In the genomic region with DNA sequence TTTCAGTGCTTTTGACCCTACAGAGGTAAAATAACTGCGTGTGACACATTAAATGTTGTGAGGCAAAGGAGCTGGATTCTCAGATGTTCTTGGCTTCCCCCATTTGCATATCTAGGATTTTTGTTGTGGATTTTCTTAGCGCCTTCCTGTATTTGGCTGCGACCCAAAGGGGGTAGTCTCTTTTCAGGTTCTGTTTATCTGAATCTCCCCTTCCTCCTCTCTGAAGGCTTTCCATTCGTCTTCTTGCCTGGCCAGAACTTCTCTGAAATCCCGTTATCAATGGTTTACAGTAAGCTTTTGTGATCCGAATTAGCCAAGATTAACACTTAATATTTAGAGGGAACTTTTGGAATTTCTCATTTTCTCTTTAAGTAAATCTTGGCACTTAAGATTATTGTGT, we compare ENCODE assay signal across 1 cellular context.
TF ChIP-seq lines count a peak whose summit lies in the region.

No MANE protein-coding gene starts in this region.

TF ChIP-seq in K562, 482 proteins besides CTCF, POLR2A, EP300 and RAD21 (continued from another document):
- no peak for TF ChIP-seq SIN3A (IDR thresholded peaks at IDR 0.05; ENCODE audit: borderline replicate concordance in 2 of 2, control insufficient read depth in 1 of 2, low read depth in 2 of 2, low read length in 2 of 2)
- no peak for TF ChIP-seq SMAD1 (IDR thresholded peaks at IDR 0.05; ENCODE audit: low read depth, low read length, partially characterized antibody)
- TF ChIP-seq ZNF76 (CRISPR knock-in tag; IDR thresholded peaks at IDR 0.05; ENCODE audit: borderline replicate concordance): no peak
- no peak for TF ChIP-seq ZNF644 (tag; IDR thresholded peaks at IDR 0.05; ENCODE audit: low read depth)
- peak; percentile 18; the same call in 1 of the 2 replicates for TF ChIP-seq TCF3 (CRISPR knock-in tag; IDR thresholded peaks at IDR 0.05)
- 0 out of 2 replicates have a peak, but pooled peaks have one; percentile 9 for TF ChIP-seq CTBP1 (IDR thresholded peaks at IDR 0.05; ENCODE audit: borderline replicate concordance)
- no peak for TF ChIP-seq POLR2B (IDR thresholded peaks at IDR 0.05; ENCODE audit: low read depth, partially characterized antibody)
- TF ChIP-seq, protein P1, sequence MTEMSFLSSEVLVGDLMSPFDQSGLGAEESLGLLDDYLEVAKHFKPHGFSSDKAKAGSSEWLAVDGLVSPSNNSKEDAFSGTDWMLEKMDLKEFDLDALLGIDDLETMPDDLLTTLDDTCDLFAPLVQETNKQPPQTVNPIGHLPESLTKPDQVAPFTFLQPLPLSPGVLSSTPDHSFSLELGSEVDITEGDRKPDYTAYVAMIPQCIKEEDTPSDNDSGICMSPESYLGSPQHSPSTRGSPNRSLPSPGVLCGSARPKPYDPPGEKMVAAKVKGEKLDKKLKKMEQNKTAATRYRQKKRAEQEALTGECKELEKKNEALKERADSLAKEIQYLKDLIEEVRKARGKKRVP (CRISPR knock-in tag; IDR thresholded peaks at IDR 0.05): no peak
- TF ChIP-seq SP1 (CRISPR knock-in tag; IDR thresholded peaks at IDR 0.05): no peak
- TF ChIP-seq, protein P2, sequence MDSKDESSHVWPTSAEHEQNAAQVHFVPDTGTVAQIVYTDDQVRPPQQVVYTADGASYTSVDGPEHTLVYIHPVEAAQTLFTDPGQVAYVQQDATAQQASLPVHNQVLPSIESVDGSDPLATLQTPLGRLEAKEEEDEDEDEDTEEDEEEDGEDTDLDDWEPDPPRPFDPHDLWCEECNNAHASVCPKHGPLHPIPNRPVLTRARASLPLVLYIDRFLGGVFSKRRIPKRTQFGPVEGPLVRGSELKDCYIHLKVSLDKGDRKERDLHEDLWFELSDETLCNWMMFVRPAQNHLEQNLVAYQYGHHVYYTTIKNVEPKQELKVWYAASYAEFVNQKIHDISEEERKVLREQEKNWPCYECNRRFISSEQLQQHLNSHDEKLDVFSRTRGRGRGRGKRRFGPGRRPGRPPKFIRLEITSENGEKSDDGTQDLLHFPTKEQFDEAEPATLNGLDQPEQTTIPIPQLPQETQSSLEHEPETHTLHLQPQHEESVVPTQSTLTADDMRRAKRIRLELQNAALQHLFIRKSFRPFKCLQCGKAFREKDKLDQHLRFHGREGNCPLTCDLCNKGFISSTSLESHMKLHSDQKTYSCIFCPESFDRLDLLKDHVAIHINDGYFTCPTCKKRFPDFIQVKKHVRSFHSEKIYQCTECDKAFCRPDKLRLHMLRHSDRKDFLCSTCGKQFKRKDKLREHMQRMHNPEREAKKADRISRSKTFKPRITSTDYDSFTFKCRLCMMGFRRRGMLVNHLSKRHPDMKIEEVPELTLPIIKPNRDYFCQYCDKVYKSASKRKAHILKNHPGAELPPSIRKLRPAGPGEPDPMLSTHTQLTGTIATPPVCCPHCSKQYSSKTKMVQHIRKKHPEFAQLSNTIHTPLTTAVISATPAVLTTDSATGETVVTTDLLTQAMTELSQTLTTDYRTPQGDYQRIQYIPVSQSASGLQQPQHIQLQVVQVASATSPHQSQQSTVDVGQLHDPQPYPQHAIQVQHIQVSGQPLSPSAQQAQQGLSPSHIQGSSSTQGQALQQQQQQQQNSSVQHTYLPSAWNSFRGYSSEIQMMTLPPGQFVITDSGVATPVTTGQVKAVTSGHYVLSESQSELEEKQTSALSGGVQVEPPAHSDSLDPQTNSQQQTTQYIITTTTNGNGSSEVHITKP (IDR thresholded peaks at IDR 0.05; ENCODE audit: partially characterized antibody): no peak
- TF ChIP-seq MYBL2 (IDR thresholded peaks at IDR 0.05; ENCODE audit: low read depth): no peak
- no peak for TF ChIP-seq MYBL2 (CRISPR knock-in tag; IDR thresholded peaks at IDR 0.05; ENCODE audit: borderline replicate concordance)
- peak; percentile 63 for TF ChIP-seq DPF2 (IDR thresholded peaks at IDR 0.05)
- TF ChIP-seq HOXB6 (CRISPR knock-in tag; IDR thresholded peaks at IDR 0.05; ENCODE audit: borderline replicate concordance): no peak
- TF ChIP-seq ZFP30 (CRISPR knock-in tag; IDR thresholded peaks at IDR 0.05; ENCODE audit: borderline replicate concordance): no peak
- no peak for TF ChIP-seq CSDE1 (IDR thresholded peaks at IDR 0.05)
- no peak for TF ChIP-seq TBP (optimal IDR thresholded peaks at IDR 0.05; ENCODE audit: low read depth, low read length)
- no peak for TF ChIP-seq ZNF717 (CRISPR knock-in tag; IDR thresholded peaks at IDR 0.05)
- TF ChIP-seq SMAD3 (CRISPR knock-in tag; conservative IDR thresholded peaks at IDR 0.05): no peak
